In the genomic region with DNA sequence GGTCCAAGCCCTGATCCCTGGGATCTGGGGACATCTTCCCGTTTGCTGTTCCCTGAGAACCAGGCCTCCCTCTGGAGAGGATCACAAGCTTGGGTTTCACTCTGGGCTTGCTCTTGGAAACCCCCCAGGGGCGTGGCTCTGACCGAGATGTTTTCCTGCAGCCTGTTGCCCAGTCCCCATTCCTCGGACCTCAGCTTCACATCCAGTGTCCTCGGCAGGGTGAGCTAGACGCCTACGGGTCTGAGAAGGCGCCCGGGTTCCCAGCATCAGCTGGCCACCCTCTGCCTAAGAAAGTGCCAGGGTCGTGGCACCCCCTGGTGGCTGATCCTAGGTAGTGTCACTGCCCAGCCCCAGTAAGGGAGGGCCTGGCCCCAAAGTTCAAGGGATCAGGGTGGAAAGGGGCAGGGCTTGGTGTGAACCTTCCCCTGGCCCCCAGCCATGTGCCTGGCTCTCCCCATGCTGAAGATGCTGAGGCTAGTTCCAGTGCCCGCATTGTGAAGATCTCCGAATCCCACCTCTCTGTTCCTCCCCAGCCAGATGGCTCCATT, we compare ENCODE assay signal across 9 cellular contexts. TPM values are rescaled to one million over a fixed set of nuclear protein-coding genes. Genes with fewer than 3 reads are reported as not detected.
"Had no signal": no experiment of that assay in that cellular context is flagged by ENCODE, and none has a peak within 500 bp of the region (broad histone marks: within the 10 kb centered on the region; RNA-seq: fewer than 3 reads in every experiment).

No MANE protein-coding gene starts in this region.

RNA-seq across cellular contexts. Expression of a gene that starts 4.0 kb away (rescaled TPM):
- total RNA-seq: activated CD4-positive, alpha-beta T cell treated with anti-CD3 and anti-CD28 coated beads, Interleukin-2, amount 10 ng/mL, durations not matched to agents 7 days and 5 days; activated naive CD8-positive, alpha-beta T cell treated with anti-CD3 and anti-CD28 coated beads, Interleukin-2, amount 10 ng/mL, durations not matched to agents 7 days and 5 days; activated T-helper 1 cell treated with anti-CD3 and anti-CD28 coated beads, Interleukin-12 subunit alpha, Interleukin-12 subunit beta, Interleukin-2, Interleukin-4 antibody, amounts not matched to agents 30 ng/mL and 10 ng/mL and 1 ng/mL, durations not matched to agents 14 hours and 24 hours and 36 hours; cerebellum; dermis blood vessel endothelial cell; kidney epithelial cell; liver; transverse colon had no signal
- polyA plus RNA-seq: liver, small intestine had no signal
